8 cellular contexts compared by ENCODE assay signal in the genomic region with DNA sequence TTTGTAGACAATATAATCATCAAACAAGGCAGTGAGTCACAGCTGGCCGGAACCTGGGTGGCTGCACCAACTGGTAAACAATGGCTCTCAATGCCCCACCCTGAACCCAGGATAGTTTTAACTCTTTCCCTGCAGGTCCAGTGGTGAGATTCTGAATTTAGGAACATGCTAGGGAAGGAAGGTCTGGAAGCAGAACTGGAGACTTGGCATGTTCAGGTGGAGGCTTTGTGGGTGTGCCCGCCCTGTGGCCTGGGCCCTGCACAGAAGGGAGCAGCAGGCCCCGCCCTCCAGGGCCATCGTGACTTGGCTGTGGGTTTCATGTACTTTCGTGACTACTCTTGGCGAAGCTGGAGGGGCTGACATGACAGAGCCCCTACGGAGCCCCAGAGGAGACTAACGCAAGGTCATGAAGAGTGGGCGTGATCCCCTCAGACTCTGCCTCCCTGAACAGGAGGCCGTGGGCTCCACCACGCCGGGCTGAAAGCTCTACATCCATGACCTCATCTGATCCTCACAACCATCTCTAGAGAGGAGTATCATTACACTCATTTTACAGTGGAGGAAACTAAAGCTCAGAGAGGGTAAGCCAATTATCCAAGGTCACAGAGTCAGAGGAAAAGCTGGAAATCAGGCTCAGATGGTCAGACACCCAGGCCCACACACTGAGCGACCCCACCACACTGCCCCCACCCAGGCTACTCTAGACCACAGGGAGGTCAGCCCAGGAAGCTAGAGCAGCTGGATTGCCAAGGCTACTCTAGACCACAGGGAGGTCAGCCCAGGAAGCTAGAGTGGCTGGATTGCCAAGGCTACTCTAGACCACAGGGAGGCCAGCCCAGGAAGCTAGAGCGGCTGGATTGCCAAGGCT. TPM values are rescaled to one million over a fixed set of nuclear protein-coding genes. Genes with fewer than 3 reads are reported as not detected.
DNase-seq lines count a peak whose midpoint lies in the region; ATAC-seq and TF ChIP-seq lines count a peak whose summit lies in the region.
"Had no signal": no experiment of that assay in that cellular context is flagged by ENCODE, and none has a peak within 500 bp of the region (broad histone marks: within the 10 kb centered on the region; RNA-seq: fewer than 3 reads in every experiment).

No MANE protein-coding gene starts in this region.

- H3K4me3 ChIP-seq in heart left ventricle (no peak overlapping the region), spleen (no peak overlapping the region)

- ATAC-seq in heart left ventricle: peak; percentile 34 to 70 (median 64)

- no peaks in the 10 kb centered on the region for H3K9me3 ChIP-seq in heart left ventricle
- H3K9me3 ChIP-seq in spleen: no peaks in the 10 kb centered on the region

- no peaks in the 10 kb centered on the region for H3K27me3 ChIP-seq in heart left ventricle
- no peaks in the 10 kb centered on the region for H3K27me3 ChIP-seq in spleen (replicated peaks in 1 of 7)

- intact Hi-C loops in heart left ventricle (cut with DNase I): no loop called here
- intact Hi-C loops in spleen (cut with DNase I; ENCODE audit: low total_unique reads): loop anchor here (10.0 kb wide), 1 partner anchor 104 kb away; no protein-coding TSS in a partner anchor

- H3K4me1 ChIP-seq in heart left ventricle (peaks cover 0 to 43% (median 19%) of the 10 kb centered on the region in 12 donors), spleen (peaks cover 0 to 31% (median 20%) of the 10 kb centered on the region in 6 donors)

- TF ChIP-seq CTCF in VCaP (conservative IDR thresholded peaks at IDR 0.05) (no peak), heart left ventricle (IDR thresholded peaks at IDR 0.05) (no peak), spleen (IDR thresholded peaks at IDR 0.05 in 8 of 11, conservative IDR thresholded peaks at IDR 0.05 in 3 of 11) (no peak)

- peak; percentile 85 for DNase-seq in H4 (ENCODE audit: low spot score)
- DNase-seq in heart left ventricle: peak in 2 of 5 donors; percentile 57 to 79
- no peak for DNase-seq in spleen
- no peak for DNase-seq in HuH-7 (ENCODE audit: low spot score)
- DNase-seq in NCI-H748 treated with DMSO at 0.1 percent for 48 hours (lab: John Stamatoyannopoulos, UW): no peak
- DNase-seq in NCI-H187 (lab: John Stamatoyannopoulos, UW): no peak
- DNase-seq: activated CD4-positive, alpha-beta T cell treated with anti-CD3 and anti-CD28 coated beads for 1 hour had no signal

- H3K27ac ChIP-seq in VCaP (0 out of 2 replicates have a peak overlapping the region, but pooled peaks have one; percentile 3), heart left ventricle (peak overlapping the region; percentile 35 to 88 (median 71)), spleen (peak overlapping the region in 7 of 8 donors; percentile 50 to 80 (median 72))

- TF ChIP-seq POLR2A in heart left ventricle (IDR thresholded peaks at IDR 0.05): no peak
- TF ChIP-seq POLR2A in spleen (IDR thresholded peaks at IDR 0.05): no peak

- WGBS in heart left ventricle, 4 donors: 67 to 80% (median 69%) methylated on average over 11 to 14 of the region's 14 CpGs
- 66 to 81% (median 78%) methylated on average over 11 to 14 of the region's 14 CpGs for WGBS in spleen, 5 donors

- H3K36me3 ChIP-seq in heart left ventricle (peaks cover 0 to 93% (median 77%) of the 10 kb centered on the region in 9 donors), spleen (peaks cover 2 to 95% (median 38%) of the 10 kb centered on the region in 6 donors)

RNA-seq across cellular contexts. Expression of a gene that starts 27.3 kb away (rescaled TPM):
- 3.9 and 7.4 TPM in 2 replicates for total RNA-seq in H4 (2014; rRNA removed; shearing (Covaris generic))
- total RNA-seq in heart left ventricle (10 to 100 TPM in 3 of 9 donors, 1 to 10 TPM in 6; 1.9 to 35.8 (median 4.0) TPM), spleen (10 to 100 TPM in 3 of 7 donors, 1 to 10 TPM in 4; 6.7 to 32.4 (median 9.0) TPM)
- polyA plus RNA-seq in heart left ventricle (10 to 100 TPM in 1 of 2 donors, 1 to 10 TPM in 1; 4.7 to 36.0 TPM), spleen (10 to 100 TPM in 1 of 3 donors, 1 to 10 TPM in 2; 2.1 to 11.5 (median 3.7) TPM)

RNA-seq across cellular contexts. Expression of a gene that starts 43.7 kb away (rescaled TPM):
- total RNA-seq in H4 (2014; rRNA removed; shearing (Covaris generic)): 46.6 and 62.1 TPM in 2 replicates
- 100 to 1,000 TPM in 1 of 9 donors, 10 to 100 TPM in 8; 37.6 to 103 (median 47.0) TPM for total RNA-seq in heart left ventricle
- 10 to 100 TPM; 19.5 to 54.4 TPM for polyA plus RNA-seq in heart left ventricle
- total RNA-seq in spleen: 100 to 1,000 TPM in 1 of 7 donors, 10 to 100 TPM in 6; 37.1 to 105 (median 65.6) TPM
- 10 to 100 TPM in 1 of 3 donors, 1 to 10 TPM in 2; 5.0 to 18.3 (median 7.9) TPM for polyA plus RNA-seq in spleen

RNA-seq across cellular contexts. Expression of a gene that starts 47.5 kb away (rescaled TPM):
- 2.5 and 12.2 TPM in 2 replicates for total RNA-seq in H4 (2014; rRNA removed; shearing (Covaris generic))
- total RNA-seq in heart left ventricle (10 to 100 TPM in 6 of 9 donors, 1 to 10 TPM in 3; 6.1 to 17.9 (median 11.0) TPM), spleen (10 to 100 TPM; 33.8 to 60.9 (median 56.4) TPM)
- polyA plus RNA-seq in heart left ventricle (10 to 100 TPM in 1 of 2 donors, 1 to 10 TPM in 1; 4.9 to 14.2 TPM), spleen (10 to 100 TPM; 18.1 to 39.6 (median 27.0) TPM)

Comparison
In these comparisons a context has a peak if more than half of its experiments do, and no peak if none do; other contexts are left out.
1. H3K27ac ChIP-seq: peak in every context shown above with its lines; median percentile 72 in spleen; 71 in heart left ventricle; 3 in VCaP.